Comparison of ENCODE assay signal across 1 cellular context in the genomic region with DNA sequence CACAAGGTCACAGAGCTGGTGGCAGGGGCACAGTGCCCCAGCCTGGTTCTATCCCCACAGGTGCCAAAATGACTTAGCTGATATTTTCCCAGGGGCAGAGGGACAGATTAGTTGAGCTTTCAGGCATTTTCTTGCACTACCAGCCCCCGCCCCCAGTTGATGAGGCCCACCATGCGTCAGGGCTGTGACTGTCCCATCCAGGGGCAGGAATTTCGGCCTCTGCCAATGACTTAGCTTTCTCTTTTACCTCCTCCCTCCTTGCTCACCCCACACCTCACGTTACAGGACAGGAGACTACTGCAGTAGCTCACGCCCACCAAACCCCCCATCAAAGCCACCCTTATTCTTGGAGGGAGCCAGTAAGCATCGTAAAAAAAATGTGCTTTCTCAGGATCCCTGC.
TF ChIP-seq lines count a peak whose summit lies in the region.

No MANE protein-coding gene starts in this region.

TF ChIP-seq in IMR-90, 13 proteins besides CTCF, POLR2A, EP300 and RAD21 (continued from another document):
- TF ChIP-seq, protein P1, sequence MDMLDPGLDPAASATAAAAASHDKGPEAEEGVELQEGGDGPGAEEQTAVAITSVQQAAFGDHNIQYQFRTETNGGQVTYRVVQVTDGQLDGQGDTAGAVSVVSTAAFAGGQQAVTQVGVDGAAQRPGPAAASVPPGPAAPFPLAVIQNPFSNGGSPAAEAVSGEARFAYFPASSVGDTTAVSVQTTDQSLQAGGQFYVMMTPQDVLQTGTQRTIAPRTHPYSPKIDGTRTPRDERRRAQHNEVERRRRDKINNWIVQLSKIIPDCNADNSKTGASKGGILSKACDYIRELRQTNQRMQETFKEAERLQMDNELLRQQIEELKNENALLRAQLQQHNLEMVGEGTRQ (IDR thresholded peaks at IDR 0.05; ENCODE audit: low read depth, low read length), result no peak
- TF ChIP-seq CEBPB (IDR thresholded peaks at IDR 0.05; ENCODE audit: low read depth, low read length), result no peak
- TF ChIP-seq CHD1 (IDR thresholded peaks at IDR 0.05; ENCODE audit: low read depth, low read length), result no peak
TF ChIP-seq in IMR-90: peak in this region for 0.
